ENCODE assay signal across 1 cellular context in the genomic region with DNA sequence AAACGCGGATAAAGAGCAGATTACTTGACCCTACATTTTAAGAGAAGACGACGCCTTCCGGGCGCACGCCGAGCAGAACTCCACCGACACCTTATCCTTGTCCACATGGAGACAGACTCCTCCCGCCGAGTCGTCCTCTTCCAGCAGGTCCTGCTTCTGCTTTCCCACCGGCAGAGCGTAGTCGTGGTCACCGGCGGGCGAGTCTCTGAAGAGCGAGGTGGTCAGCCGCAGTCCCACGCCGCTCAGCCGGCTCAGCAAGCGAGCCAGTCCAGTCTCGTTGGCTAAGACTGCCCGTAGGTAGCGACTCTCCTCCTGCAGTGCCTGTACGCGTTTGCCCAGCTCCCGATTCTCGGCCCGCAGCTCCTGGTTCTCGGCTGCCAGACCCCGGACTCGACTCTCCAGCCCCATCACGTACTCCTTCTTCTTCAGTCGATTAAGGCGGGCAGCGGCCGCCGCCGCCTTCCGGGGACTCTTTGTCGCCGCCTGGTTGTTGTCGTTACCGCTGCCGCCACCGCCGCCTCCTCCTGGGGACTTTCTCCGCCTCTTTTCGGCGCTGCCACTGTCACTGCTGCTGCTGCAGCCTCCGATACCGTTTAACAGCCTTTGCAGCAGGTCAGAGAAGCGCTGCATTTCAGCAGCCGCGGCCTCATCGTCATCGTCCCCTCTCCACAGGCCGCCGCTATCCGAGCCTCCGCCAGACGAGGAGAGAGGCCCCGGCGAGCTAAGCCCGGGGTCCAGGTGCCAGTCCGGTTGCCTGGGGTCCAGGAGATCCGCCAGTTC.
TF ChIP-seq lines count a peak whose summit lies in the region.

No MANE protein-coding gene starts in this region.

TF ChIP-seq in HepG2, 621 proteins besides CTCF, POLR2A, EP300 and RAD21 (continued from another document and continues in another):
- TF ChIP-seq, protein P1, sequence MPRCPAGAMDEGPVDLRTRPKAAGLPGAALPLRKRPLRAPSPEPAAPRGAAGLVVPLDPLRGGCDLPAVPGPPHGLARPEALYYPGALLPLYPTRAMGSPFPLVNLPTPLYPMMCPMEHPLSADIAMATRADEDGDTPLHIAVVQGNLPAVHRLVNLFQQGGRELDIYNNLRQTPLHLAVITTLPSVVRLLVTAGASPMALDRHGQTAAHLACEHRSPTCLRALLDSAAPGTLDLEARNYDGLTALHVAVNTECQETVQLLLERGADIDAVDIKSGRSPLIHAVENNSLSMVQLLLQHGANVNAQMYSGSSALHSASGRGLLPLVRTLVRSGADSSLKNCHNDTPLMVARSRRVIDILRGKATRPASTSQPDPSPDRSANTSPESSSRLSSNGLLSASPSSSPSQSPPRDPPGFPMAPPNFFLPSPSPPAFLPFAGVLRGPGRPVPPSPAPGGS (CRISPR knock-in tag; IDR thresholded peaks at IDR 0.05), result no peak
- TF ChIP-seq SMYD3 (CRISPR knock-in tag; IDR thresholded peaks at IDR 0.05) (no peak; the same call in 1 of the 2 replicates), ZNF552 (CRISPR knock-in tag; IDR thresholded peaks at IDR 0.05; ENCODE audit: borderline replicate concordance) (no peak), BRD4 (CRISPR knock-in tag; IDR thresholded peaks at IDR 0.05) (0 out of 2 replicates have a peak, but pooled peaks have one; percentile 30), CCDC6 (CRISPR knock-in tag; IDR thresholded peaks at IDR 0.05) (0 out of 2 replicates have a peak, but pooled peaks have one; percentile 0), SP2 (CRISPR knock-in tag; IDR thresholded peaks at IDR 0.05) (no peak), ZNF563 (CRISPR knock-in tag; IDR thresholded peaks at IDR 0.05) (0 out of 2 replicates have a peak, but pooled peaks have one; percentile 20), ZNF382 (CRISPR knock-in tag; IDR thresholded peaks at IDR 0.05; ENCODE audit: borderline replicate concordance) (no peak), ZNF296 (CRISPR knock-in tag; conservative IDR thresholded peaks at IDR 0.05) (no peak), SKI (IDR thresholded peaks at IDR 0.05; ENCODE audit: partially characterized antibody) (peak; percentile 57), NCOA1 (CRISPR knock-in tag; IDR thresholded peaks at IDR 0.05) (0 out of 2 replicates have a peak, but pooled peaks have one; percentile 59), CHD2 (IDR thresholded peaks at IDR 0.05; ENCODE audit: low read depth, low read length) (no peak), ZNF569 (CRISPR knock-in tag; IDR thresholded peaks at IDR 0.05; ENCODE audit: borderline replicate concordance) (no peak), XRCC5 (optimal IDR thresholded peaks at IDR 0.05; ENCODE audit: low read length) (peak; percentile 1), SP5 (CRISPR knock-in tag; IDR thresholded peaks at IDR 0.05; ENCODE audit: borderline replicate concordance, low read depth) (peak; percentile 55; the same call in 1 of the 2 replicates), SMAD1 (CRISPR knock-in tag; IDR thresholded peaks at IDR 0.05; ENCODE audit: borderline replicate concordance, low read depth) (no peak), ZNF232 (CRISPR knock-in tag; IDR thresholded peaks at IDR 0.05; ENCODE audit: borderline replicate concordance) (peak; percentile 59; the same call in 1 of the 2 replicates), RFXAP (CRISPR knock-in tag; IDR thresholded peaks at IDR 0.05; ENCODE audit: borderline replicate concordance) (no peak), SRSF1 (optimal IDR thresholded peaks at IDR 0.05; ENCODE audit: low read depth, low read length) (peak; percentile 79), MIER2 (CRISPR knock-in tag; IDR thresholded peaks at IDR 0.05) (no peak), ZNF263 (CRISPR knock-in tag; IDR thresholded peaks at IDR 0.05) (peak; percentile 50; the same call in 1 of the 2 replicates), ZNF350 (CRISPR knock-in tag; IDR thresholded peaks at IDR 0.05; ENCODE audit: borderline replicate concordance, low read depth) (no peak; the same call in 1 of the 2 replicates), ZNF782 (CRISPR knock-in tag; IDR thresholded peaks at IDR 0.05; ENCODE audit: borderline replicate concordance) (peak; percentile 33; the same call in 1 of the 2 replicates), MAF1 (CRISPR knock-in tag; IDR thresholded peaks at IDR 0.05; ENCODE audit: borderline replicate concordance) (0 out of 2 replicates have a peak, but pooled peaks have one; percentile 22), ZIK1 (CRISPR knock-in tag; IDR thresholded peaks at IDR 0.05; ENCODE audit: borderline replicate concordance, low read depth) (0 out of 2 replicates have a peak, but pooled peaks have one; percentile 25), ZNF589 (CRISPR knock-in tag; conservative IDR thresholded peaks at IDR 0.05) (0 out of 2 replicates have a peak, but pooled peaks have one; percentile 11), CBX1 (IDR thresholded peaks at IDR 0.05; ENCODE audit: low read depth) (no peak), ZSCAN31 (CRISPR knock-in tag; IDR thresholded peaks at IDR 0.05; ENCODE audit: low read depth) (peak; percentile 59; the same call in 1 of the 2 replicates), PRMT3 (CRISPR knock-in tag; IDR thresholded peaks at IDR 0.05; ENCODE audit: borderline replicate concordance, low read depth) (0 out of 2 replicates have a peak, but pooled peaks have one; percentile 27), GZF1 (CRISPR knock-in tag; IDR thresholded peaks at IDR 0.05) (0 out of 2 replicates have a peak, but pooled peaks have one; percentile 17), ETV6 (CRISPR knock-in tag; conservative IDR thresholded peaks at IDR 0.05) (no peak), ZSCAN30 (CRISPR knock-in tag; IDR thresholded peaks at IDR 0.05) (peak; percentile 67; the same call in 1 of the 2 replicates), NFKB2 (CRISPR knock-in tag; IDR thresholded peaks at IDR 0.05; ENCODE audit: borderline replicate concordance) (no peak), GABPB1 (CRISPR knock-in tag; IDR thresholded peaks at IDR 0.05) (0 out of 2 replicates have a peak, but pooled peaks have one; percentile 5), ZNF138 (CRISPR knock-in tag; IDR thresholded peaks at IDR 0.05; ENCODE audit: low read depth) (0 out of 2 replicates have a peak, but pooled peaks have one; percentile 73), ZNF772 (CRISPR knock-in tag; IDR thresholded peaks at IDR 0.05) (peak; percentile 71; the same call in 1 of the 2 replicates), POGZ (CRISPR knock-in tag; IDR thresholded peaks at IDR 0.05) (peak; percentile 10; the same call in 1 of the 2 replicates), FOXM1 (CRISPR knock-in tag; IDR thresholded peaks at IDR 0.05) (no peak), SNAPC2 (CRISPR knock-in tag; IDR thresholded peaks at IDR 0.05) (0 out of 2 replicates have a peak, but pooled peaks have one; percentile 49), ISX (CRISPR knock-in tag; conservative IDR thresholded peaks at IDR 0.05) (no peak), MAZ (IDR thresholded peaks at IDR 0.05; ENCODE audit: borderline replicate concordance, low read depth, low read length) (no peak), MAZ (CRISPR knock-in tag; IDR thresholded peaks at IDR 0.05; ENCODE audit: low read depth) (peak; percentile 18; the same call in 1 of the 2 replicates), ZNF234 (CRISPR knock-in tag; conservative IDR thresholded peaks at IDR 0.05) (no peak), ZNF564 (CRISPR knock-in tag; IDR thresholded peaks at IDR 0.05) (0 out of 2 replicates have a peak, but pooled peaks have one; percentile 16), ELF3 (CRISPR knock-in tag; IDR thresholded peaks at IDR 0.05) (no peak), ZNF230 (CRISPR knock-in tag; IDR thresholded peaks at IDR 0.05) (0 out of 2 replicates have a peak, but pooled peaks have one; percentile 62), THYN1 (CRISPR knock-in tag; IDR thresholded peaks at IDR 0.05; ENCODE audit: borderline replicate concordance, low read depth) (0 out of 2 replicates have a peak, but pooled peaks have one; percentile 14), SIN3A (IDR thresholded peaks at IDR 0.05; ENCODE audit: borderline replicate concordance, low read depth, low read length) (0 out of 2 replicates have a peak, but pooled peaks have one; percentile 71), KDM5A (IDR thresholded peaks at IDR 0.05; ENCODE audit: borderline replicate concordance, low read length) (0 out of 2 replicates have a peak, but pooled peaks have one; percentile 13), ZNF883 (CRISPR knock-in tag; IDR thresholded peaks at IDR 0.05; ENCODE audit: not compliant biosample characterization) (peak; percentile 36), HOXA5 (CRISPR knock-in tag; IDR thresholded peaks at IDR 0.05) (peak; percentile 32; the same call in 1 of the 2 replicates), ZC3H13 (CRISPR knock-in tag; IDR thresholded peaks at IDR 0.05) (peak; percentile 85; the same call in 1 of the 2 replicates), ZSCAN29 (CRISPR knock-in tag; conservative IDR thresholded peaks at IDR 0.05) (no peak)
- TF ChIP-seq, protein P2, sequence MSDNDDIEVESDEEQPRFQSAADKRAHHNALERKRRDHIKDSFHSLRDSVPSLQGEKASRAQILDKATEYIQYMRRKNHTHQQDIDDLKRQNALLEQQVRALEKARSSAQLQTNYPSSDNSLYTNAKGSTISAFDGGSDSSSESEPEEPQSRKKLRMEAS (IDR thresholded peaks at IDR 0.05), result 0 out of 2 replicates have a peak, but pooled peaks have one; percentile 11
- TF ChIP-seq, protein P3, sequence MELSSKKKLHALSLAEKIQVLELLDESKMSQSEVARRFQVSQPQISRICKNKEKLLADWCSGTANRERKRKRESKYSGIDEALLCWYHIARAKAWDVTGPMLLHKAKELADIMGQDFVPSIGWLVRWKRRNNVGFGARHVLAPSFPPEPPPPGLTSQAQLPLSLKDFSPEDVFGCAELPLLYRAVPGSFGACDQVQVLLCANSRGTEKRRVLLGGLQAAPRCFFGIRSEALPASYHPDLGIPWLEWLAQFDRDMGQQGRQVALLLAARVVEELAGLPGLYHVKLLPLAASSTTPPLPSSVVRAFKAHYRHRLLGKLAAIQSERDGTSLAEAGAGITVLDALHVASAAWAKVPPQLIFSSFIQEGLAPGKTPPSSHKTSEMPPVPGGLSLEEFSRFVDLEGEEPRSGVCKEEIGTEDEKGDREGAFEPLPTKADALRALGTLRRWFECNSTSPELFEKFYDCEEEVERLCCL (CRISPR knock-in tag; IDR thresholded peaks at IDR 0.05; ENCODE audit: borderline replicate concordance), result no peak
- TF ChIP-seq, protein P4, sequence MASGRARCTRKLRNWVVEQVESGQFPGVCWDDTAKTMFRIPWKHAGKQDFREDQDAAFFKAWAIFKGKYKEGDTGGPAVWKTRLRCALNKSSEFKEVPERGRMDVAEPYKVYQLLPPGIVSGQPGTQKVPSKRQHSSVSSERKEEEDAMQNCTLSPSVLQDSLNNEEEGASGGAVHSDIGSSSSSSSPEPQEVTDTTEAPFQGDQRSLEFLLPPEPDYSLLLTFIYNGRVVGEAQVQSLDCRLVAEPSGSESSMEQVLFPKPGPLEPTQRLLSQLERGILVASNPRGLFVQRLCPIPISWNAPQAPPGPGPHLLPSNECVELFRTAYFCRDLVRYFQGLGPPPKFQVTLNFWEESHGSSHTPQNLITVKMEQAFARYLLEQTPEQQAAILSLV (CRISPR knock-in tag; IDR thresholded peaks at IDR 0.05; ENCODE audit: borderline replicate concordance), result peak; percentile 24; the same call in 1 of the 2 replicates
- TF ChIP-seq, protein P5, sequence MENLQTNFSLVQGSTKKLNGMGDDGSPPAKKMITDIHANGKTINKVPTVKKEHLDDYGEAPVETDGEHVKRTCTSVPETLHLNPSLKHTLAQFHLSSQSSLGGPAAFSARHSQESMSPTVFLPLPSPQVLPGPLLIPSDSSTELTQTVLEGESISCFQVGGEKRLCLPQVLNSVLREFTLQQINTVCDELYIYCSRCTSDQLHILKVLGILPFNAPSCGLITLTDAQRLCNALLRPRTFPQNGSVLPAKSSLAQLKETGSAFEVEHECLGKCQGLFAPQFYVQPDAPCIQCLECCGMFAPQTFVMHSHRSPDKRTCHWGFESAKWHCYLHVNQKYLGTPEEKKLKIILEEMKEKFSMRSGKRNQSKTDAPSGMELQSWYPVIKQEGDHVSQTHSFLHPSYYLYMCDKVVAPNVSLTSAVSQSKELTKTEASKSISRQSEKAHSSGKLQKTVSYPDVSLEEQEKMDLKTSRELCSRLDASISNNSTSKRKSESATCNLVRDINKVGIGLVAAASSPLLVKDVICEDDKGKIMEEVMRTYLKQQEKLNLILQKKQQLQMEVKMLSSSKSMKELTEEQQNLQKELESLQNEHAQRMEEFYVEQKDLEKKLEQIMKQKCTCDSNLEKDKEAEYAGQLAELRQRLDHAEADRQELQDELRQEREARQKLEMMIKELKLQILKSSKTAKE (CRISPR knock-in tag; IDR thresholded peaks at IDR 0.05; ENCODE audit: borderline replicate concordance), result peak; percentile 31; the same call in 1 of the 2 replicates
- TF ChIP-seq, protein P6, sequence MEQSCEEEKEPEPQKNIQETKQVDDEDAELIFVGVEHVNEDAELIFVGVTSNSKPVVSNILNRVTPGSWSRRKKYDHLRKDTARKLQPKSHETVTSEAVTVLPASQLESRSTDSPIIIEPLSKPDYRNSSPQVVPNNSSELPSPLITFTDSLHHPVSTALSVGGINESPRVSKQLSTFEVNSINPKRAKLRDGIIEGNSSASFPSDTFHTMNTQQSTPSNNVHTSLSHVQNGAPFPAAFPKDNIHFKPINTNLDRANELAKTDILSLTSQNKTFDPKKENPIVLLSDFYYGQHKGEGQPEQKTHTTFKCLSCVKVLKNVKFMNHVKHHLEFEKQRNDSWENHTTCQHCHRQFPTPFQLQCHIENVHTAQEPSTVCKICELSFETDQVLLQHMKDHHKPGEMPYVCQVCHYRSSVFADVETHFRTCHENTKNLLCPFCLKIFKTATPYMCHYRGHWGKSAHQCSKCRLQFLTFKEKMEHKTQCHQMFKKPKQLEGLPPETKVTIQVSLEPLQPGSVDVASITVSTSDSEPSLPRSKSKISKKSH (CRISPR knock-in tag; IDR thresholded peaks at IDR 0.05; ENCODE audit: borderline replicate concordance), result no peak
- TF ChIP-seq, protein P7, sequence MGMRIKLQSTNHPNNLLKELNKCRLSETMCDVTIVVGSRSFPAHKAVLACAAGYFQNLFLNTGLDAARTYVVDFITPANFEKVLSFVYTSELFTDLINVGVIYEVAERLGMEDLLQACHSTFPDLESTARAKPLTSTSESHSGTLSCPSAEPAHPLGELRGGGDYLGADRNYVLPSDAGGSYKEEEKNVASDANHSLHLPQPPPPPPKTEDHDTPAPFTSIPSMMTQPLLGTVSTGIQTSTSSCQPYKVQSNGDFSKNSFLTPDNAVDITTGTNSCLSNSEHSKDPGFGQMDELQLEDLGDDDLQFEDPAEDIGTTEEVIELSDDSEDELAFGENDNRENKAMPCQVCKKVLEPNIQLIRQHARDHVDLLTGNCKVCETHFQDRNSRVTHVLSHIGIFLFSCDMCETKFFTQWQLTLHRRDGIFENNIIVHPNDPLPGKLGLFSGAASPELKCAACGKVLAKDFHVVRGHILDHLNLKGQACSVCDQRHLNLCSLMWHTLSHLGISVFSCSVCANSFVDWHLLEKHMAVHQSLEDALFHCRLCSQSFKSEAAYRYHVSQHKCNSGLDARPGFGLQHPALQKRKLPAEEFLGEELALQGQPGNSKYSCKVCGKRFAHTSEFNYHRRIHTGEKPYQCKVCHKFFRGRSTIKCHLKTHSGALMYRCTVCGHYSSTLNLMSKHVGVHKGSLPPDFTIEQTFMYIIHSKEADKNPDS (CRISPR knock-in tag; IDR thresholded peaks at IDR 0.05), result no peak
- TF ChIP-seq, protein P8, sequence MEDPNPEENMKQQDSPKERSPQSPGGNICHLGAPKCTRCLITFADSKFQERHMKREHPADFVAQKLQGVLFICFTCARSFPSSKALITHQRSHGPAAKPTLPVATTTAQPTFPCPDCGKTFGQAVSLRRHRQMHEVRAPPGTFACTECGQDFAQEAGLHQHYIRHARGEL (CRISPR knock-in tag; IDR thresholded peaks at IDR 0.05), result 0 out of 2 replicates have a peak, but pooled peaks have one; percentile 21
